ENCODE assay signal across 16 cellular contexts in the genomic region with DNA sequence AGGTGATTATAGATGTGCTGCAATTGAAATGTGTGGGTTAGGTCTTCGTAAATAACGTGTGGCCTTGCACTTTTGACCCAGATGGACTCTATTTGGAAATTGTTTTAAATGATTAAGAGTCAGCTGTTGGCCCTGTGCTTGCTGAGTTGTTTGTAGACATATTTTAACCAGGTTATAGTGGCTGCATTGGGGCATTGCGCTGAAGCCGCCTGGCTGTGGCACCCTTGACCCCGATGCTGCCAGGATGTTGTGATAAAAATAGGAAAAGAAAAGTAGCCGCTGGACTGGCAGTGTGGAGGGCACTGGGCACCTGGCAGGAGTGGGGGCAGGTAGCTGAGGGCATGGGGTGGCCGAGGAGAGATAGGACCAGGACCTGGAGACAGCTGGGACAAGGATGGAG.
"Had no signal": no experiment of that assay in that cellular context is flagged by ENCODE, and none has a peak within 500 bp of the region (broad histone marks: within the 10 kb centered on the region; RNA-seq: fewer than 3 reads in every experiment).

No MANE protein-coding gene starts in this region.

- DNase-seq: central memory CD4-positive, alpha-beta T cell; effector memory CD8-positive, alpha-beta T cell; erythroblast; foreskin keratinocyte; immature natural killer cell; psoas muscle; retina; small intestine; stimulated activated CD4-positive, alpha-beta T cell treated with anti-CD3 and anti-CD28 coated beads, Interleukin-2, amount 100 ng/mL, for 48 hours; stimulated activated naive CD8-positive, alpha-beta T cell treated with anti-CD3 and anti-CD28 coated beads, Interleukin-15, Interleukin-2, amounts not matched to agents 100 U/mL and 50 U/mL, for 24 hours; thyroid gland; uterus had no signal

- H3K4me3 ChIP-seq: mucosa of descending colon, psoas muscle, suprapubic skin, thyroid gland, uterus had no signal

- ATAC-seq: effector memory CD8-positive, alpha-beta T cell; foreskin keratinocyte; mucosa of descending colon; naive thymus-derived CD8-positive, alpha-beta T cell; psoas muscle; stimulated activated naive CD8-positive, alpha-beta T cell treated with anti-CD3 and anti-CD28 coated beads, Interleukin-15, Interleukin-2, amounts not matched to agents 100 U/mL and 50 U/mL, for 24 hours had no signal

- H3K9ac ChIP-seq: parathyroid adenoma had no signal

- H3K27ac ChIP-seq: foreskin keratinocyte, parathyroid adenoma, psoas muscle, suprapubic skin, thyroid gland, uterus had no signal

- H3K4me1 ChIP-seq: foreskin keratinocyte, parathyroid adenoma, psoas muscle, suprapubic skin, thyroid gland, uterus had no signal

- H3K27me3 ChIP-seq: foreskin keratinocyte, suprapubic skin, thyroid gland, uterus had no signal

- H3K36me3 ChIP-seq: uterus had no signal

- H3K9me3 ChIP-seq: psoas muscle, suprapubic skin, thyroid gland, uterus had no signal
